In genomic region chr1:180211860-180212229, GRCh38 we compare ENCODE assay signal across 1 cellular context.
TF ChIP-seq lines count a peak whose summit lies in the region.

No MANE protein-coding gene starts in this region.

TF ChIP-seq in IMR-90, 13 proteins besides CTCF, POLR2A, EP300 and RAD21:
- no peak for TF ChIP-seq RFX5 (IDR thresholded peaks at IDR 0.05; ENCODE audit: low read depth, low read length)
- no peak for TF ChIP-seq CHD1 (IDR thresholded peaks at IDR 0.05; ENCODE audit: low read depth, low read length)
- TF ChIP-seq MXI1 (IDR thresholded peaks at IDR 0.05; ENCODE audit: borderline replicate concordance, low read depth, low read length), result no peak
- no peak for TF ChIP-seq RCOR1 (IDR thresholded peaks at IDR 0.05; ENCODE audit: insufficient replicate concordance, low read length)
- no peak for TF ChIP-seq MAFK (IDR thresholded peaks at IDR 0.05; ENCODE audit: low read depth, low read length)
- TF ChIP-seq USF2 (IDR thresholded peaks at IDR 0.05; ENCODE audit: low read depth, low read length), result no peak
- TF ChIP-seq SMC3 (IDR thresholded peaks at IDR 0.05; ENCODE audit: low read depth, low read length), result no peak
- no peak for TF ChIP-seq NFE2L2 (IDR thresholded peaks at IDR 0.05; ENCODE audit: low read depth, low read length)
